In the genomic region with DNA sequence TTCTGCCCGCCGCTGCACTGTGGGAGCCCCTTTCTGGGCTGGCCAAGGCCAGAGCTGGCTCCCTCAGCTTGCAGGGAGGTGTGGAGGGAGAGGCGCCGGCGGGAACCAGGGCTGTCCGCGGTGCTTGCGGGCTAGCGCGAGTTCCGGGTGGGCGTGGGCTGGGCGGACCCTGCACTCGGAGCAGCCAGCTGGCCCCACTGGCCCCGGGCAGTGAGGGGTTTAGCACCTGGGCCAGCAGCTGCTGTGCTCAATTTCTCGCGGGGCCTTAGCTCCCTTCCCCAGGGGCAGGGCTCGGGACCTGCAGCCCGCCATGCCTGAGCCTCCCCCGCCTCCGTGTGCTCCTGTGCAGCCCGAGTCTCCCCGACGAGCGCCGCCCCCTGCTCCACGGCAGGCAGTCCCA, we compare ENCODE assay signal across 4 cellular contexts. TPM values are rescaled to one million over a fixed set of nuclear protein-coding genes. Genes with fewer than 3 reads are reported as not detected.
"Had no signal": no experiment of that assay in that cellular context is flagged by ENCODE, and none has a peak within 500 bp of the region (broad histone marks: within the 10 kb centered on the region; RNA-seq: fewer than 3 reads in every experiment).

No MANE protein-coding gene starts in this region.

RNA-seq across cellular contexts. Expression of gene MAGEB5, which starts 11.3 kb away (rescaled TPM):
- total RNA-seq: LHCN-M2, M059J, MCF 10A, NCI-H460 had no signal

RNA-seq across cellular contexts. Expression of gene MAGEB6, which starts 12.5 kb away (rescaled TPM):
- total RNA-seq: LHCN-M2, MCF 10A, NCI-H460 had no signal

RNA-seq across cellular contexts. Expression of gene MAGEB6B, which starts 44.3 kb away (rescaled TPM):
- total RNA-seq: LHCN-M2, M059J, MCF 10A, NCI-H460 had no signal
